Comparison of ENCODE assay signal across 8 cellular contexts in genomic region chr15:50686468-50687301, GRCh38. TPM values are rescaled to one million over a fixed set of nuclear protein-coding genes. Genes with fewer than 3 reads are reported as not detected.
DNase-seq lines count a peak whose midpoint lies in the region; ATAC-seq and TF ChIP-seq lines count a peak whose summit lies in the region.

TRPM7 (minus strand) TSS chr15:50686797; CDS start chr15:50686533, 264 bp downstream.

- H3K9me3 Mint-ChIP-seq in chondrocyte (ENCODE audit: low read depth): no peaks in the 10 kb centered on the region

- no peaks in the 10 kb centered on the region for H3K27me3 Mint-ChIP-seq in chondrocyte (ENCODE audit: low read depth)

- peak; percentile 56 for DNase-seq in AG09319 (ENCODE audit: extremely low read depth, low read depth)
- peak; percentile 77 for DNase-seq in NCI-H510A (lab: John Stamatoyannopoulos, UW)
- peak; percentile 76 to 84 for DNase-seq in activated CD4-positive, alpha-beta T cell treated with anti-CD3 and anti-CD28 coated beads for 24 hours (ENCODE audit: low read depth in 2 of 2)
- peak; percentile 91 for DNase-seq in chondrocyte (ENCODE audit: low spot score)
- DNase-seq in kidney glomerular epithelial cell (lab: John Stamatoyannopoulos, UW): peak; percentile 83
- DNase-seq in stimulated activated CD4-positive, alpha-beta T cell treated with anti-CD3 and anti-CD28 coated beads, Interleukin-1b, Interleukin-23, amount 100 ng/mL, for 1 hour (ENCODE audit: low read depth in 2 of 2): peak; percentile 52 to 78

- peak within 1 kb of the TSS; percentile 99 for H3K27ac Mint-ChIP-seq in chondrocyte (ENCODE audit: unreplicated experiment)

- H3K4me1 Mint-ChIP-seq in chondrocyte (ENCODE audit: low read depth): peaks cover 46% of the 10 kb centered on the region

- peak within 1 kb of the TSS; percentile 100 for H3K4me3 Mint-ChIP-seq in chondrocyte (ENCODE audit: unreplicated experiment)

- TF ChIP-seq CTCF in AG09319 (IDR thresholded peaks at IDR 0.05; ENCODE audit: low read depth, low read length): peak; percentile 9; the same call in 1 of the 2 replicates
- peak; percentile 31 for TF ChIP-seq CTCF in chondrocyte (IDR thresholded peaks at IDR 0.05)

- no peaks in the 10 kb centered on the region for H3K36me3 Mint-ChIP-seq in chondrocyte (ENCODE audit: low read depth)

- ATAC-seq in GM19025 (IDR thresholded peaks at IDR 0.05; ENCODE audit: low read depth, unreplicated experiment) (peak; percentile 87), HG03280 (IDR thresholded peaks at IDR 0.05; ENCODE audit: unreplicated experiment) (peak; percentile 84)

RNA-seq across cellular contexts. Expression of gene TRPM7, which starts in this region (rescaled TPM):
- 34.5 to 41.6 TPM (median 35.8 TPM) in 3 replicates for total RNA-seq in chondrocyte

Comparison
In these comparisons a context has a peak if more than half of its experiments do, and no peak if none do; other contexts are left out.
1. Peak in every context shown above with its lines: DNase-seq and ATAC-seq.